24 cellular contexts compared by ENCODE assay signal in the genomic region with DNA sequence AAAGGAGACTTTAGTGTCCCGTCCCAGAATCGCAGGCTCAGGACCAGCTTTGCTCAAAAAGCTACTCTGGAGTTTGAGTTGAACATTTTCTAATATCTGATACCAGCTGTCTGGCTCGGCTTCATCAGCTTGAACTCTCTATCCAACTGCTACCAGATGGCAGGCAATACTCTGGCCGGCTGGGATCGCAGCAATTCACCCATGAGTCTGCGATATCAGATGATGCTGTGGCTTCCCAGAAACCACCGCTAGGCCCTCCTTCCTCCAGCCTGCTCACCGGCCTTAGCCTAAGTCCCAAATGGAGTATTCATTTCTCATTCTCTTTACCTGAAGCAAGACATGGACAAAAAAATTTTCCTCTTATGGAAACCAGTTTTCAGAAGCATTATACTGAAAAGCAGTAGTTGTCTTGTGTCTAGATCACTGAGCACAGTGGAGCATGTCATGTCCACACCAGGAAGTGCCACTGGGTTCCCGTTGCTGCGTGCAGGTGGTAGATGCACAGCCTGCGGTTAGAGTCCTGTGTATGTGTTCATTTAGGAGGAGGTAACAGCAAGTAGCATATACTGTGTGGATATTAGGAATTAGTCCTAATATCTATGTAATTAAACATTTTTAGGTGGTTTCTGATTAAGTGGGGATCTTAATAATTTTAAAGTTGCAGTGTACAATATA.
DNase-seq lines count a peak whose midpoint lies in the region; ATAC-seq and TF ChIP-seq lines count a peak whose summit lies in the region.
"Had no signal": no experiment of that assay in that cellular context is flagged by ENCODE, and none has a peak within 500 bp of the region (broad histone marks: within the 10 kb centered on the region; RNA-seq: fewer than 3 reads in every experiment).

No MANE protein-coding gene starts in this region.

- no peak overlapping the region for H2BK5ac ChIP-seq in neuronal stem cell (ENCODE audit: low read length)

- no peak overlapping the region for H2BK15ac ChIP-seq in neuronal stem cell (ENCODE audit: low read length)

- H3K9me3 Mint-ChIP-seq in CD4-positive, alpha-beta memory T cell: peaks cover 0 to 2% (median 0%) of the 10 kb centered on the region in 8 donors
- no peaks in the 10 kb centered on the region for H3K9me3 Mint-ChIP-seq in chondrocyte (ENCODE audit: low read depth)

- WGBS in neuronal stem cell (ENCODE audit: extremely low coverage in 2 of 2, insufficient read length in 2 of 2, insufficient replicate concordance in 1 of 2), 2 donors: no CpG with 5 or more reads among the region's 11 CpGs

- ATAC-seq in SK-N-SH treated with all-trans-retinoic acid at 6 μM for 48 hours: no peak; the same call in 2 of the 3 replicates
- ATAC-seq: T-cell had no signal

- TF ChIP-seq CTCF in chondrocyte (IDR thresholded peaks at IDR 0.05): no peak

- no peaks in the 10 kb centered on the region for H3K27me3 ChIP-seq in neuronal stem cell (ENCODE audit: control insufficient read depth in 3 of 3, insufficient read depth in 3 of 3, low read depth in 1 of 3, low read length in 3 of 3)
- H3K27me3 ChIP-seq in CD4-positive, alpha-beta memory T cell (ENCODE audit: insufficient read depth, low read length): no peaks in the 10 kb centered on the region
- H3K27me3 ChIP-seq: BLaER1 treated with 17β-estradiol and CSF1 and Interleukin-3, amounts not matched to agents 10 nM and 100 nM; MG63 had no signal

- H3K4me1 Mint-ChIP-seq in CD4-positive, alpha-beta memory T cell: no peaks in the 10 kb centered on the region
- H3K4me1 Mint-ChIP-seq in chondrocyte (ENCODE audit: low read depth): no peaks in the 10 kb centered on the region
- H3K4me1 Mint-ChIP-seq: CD8-positive, alpha-beta memory T cell; T-cell had no signal

- no peak overlapping the region for H4K91ac ChIP-seq in neuronal stem cell (ENCODE audit: low read depth, low read length, poor library complexity)

- no peak overlapping the region for H2BK120ac ChIP-seq in neuronal stem cell (ENCODE audit: low read depth, low read length)

- H3K4me2 ChIP-seq in neuronal stem cell (ENCODE audit: insufficient read depth, low read length, poor library complexity, severe bottlenecking): no peak overlapping the region
- H3K4me2 ChIP-seq: BLaER1 treated with 17β-estradiol and CSF1 and Interleukin-3, amounts not matched to agents 10 nM and 100 nM had no signal

- H3K4me3 Mint-ChIP-seq in CD4-positive, alpha-beta memory T cell: no peak overlapping the region
- no peak overlapping the region for H3K4me3 Mint-ChIP-seq in chondrocyte (ENCODE audit: unreplicated experiment)
- H3K4me3 Mint-ChIP-seq: CD8-positive, alpha-beta memory T cell; T-cell had no signal

- H3K18ac ChIP-seq in neuronal stem cell (ENCODE audit: low read length): no peak overlapping the region

- H4K8ac ChIP-seq in neuronal stem cell (ENCODE audit: low read depth, low read length): no peak overlapping the region

- no peak overlapping the region for H3K9ac ChIP-seq in neuronal stem cell (ENCODE audit: low read depth, low read length, poor library complexity)
- H3K9ac ChIP-seq: BLaER1 treated with 17β-estradiol and CSF1 and Interleukin-3, amounts not matched to agents 10 nM and 100 nM had no signal

- no peak overlapping the region for H2BK12ac ChIP-seq in neuronal stem cell (ENCODE audit: low read length)

- no peak overlapping the region for H3K14ac ChIP-seq in neuronal stem cell (ENCODE audit: low read length)

- no peak overlapping the region for H3K27ac Mint-ChIP-seq in CD4-positive, alpha-beta memory T cell
- H3K27ac Mint-ChIP-seq in chondrocyte (ENCODE audit: unreplicated experiment): no peak overlapping the region
- H3K27ac Mint-ChIP-seq: CD8-positive, alpha-beta memory T cell; T-cell had no signal

- peaks cover 0 to 2% of the 10 kb centered on the region in 2 donors for H3K4me1 ChIP-seq in neuronal stem cell (ENCODE audit: control insufficient read depth in 2 of 2, insufficient read depth in 1 of 2, low read depth in 1 of 2, low read length in 2 of 2)
- H3K4me1 ChIP-seq in CD4-positive, alpha-beta memory T cell (ENCODE audit: insufficient read depth, low read length): no peaks in the 10 kb centered on the region
- H3K4me1 ChIP-seq: BLaER1 treated with 17β-estradiol and CSF1 and Interleukin-3, amounts not matched to agents 10 nM and 100 nM had no signal

- no peaks in the 10 kb centered on the region for H3K9me3 ChIP-seq in neuronal stem cell (replicated peaks in 1 of 2; ENCODE audit: control insufficient read depth in 2 of 2, insufficient read depth in 1 of 2, low read depth in 1 of 2, low read length in 2 of 2)
- no peaks in the 10 kb centered on the region for H3K9me3 ChIP-seq in CD4-positive, alpha-beta memory T cell (ENCODE audit: control insufficient read depth in 1 of 2, low read length in 2 of 2)
- H3K9me3 ChIP-seq: BLaER1 treated with 17β-estradiol and CSF1 and Interleukin-3, amounts not matched to agents 10 nM and 100 nM; MG63 had no signal

- H3K23ac ChIP-seq in neuronal stem cell (ENCODE audit: low read depth, low read length, poor library complexity): no peak overlapping the region

- intact Hi-C loops in CD4-positive, alpha-beta memory T cell (cut with micrococcal nuclease): no loop called here

- no peak overlapping the region for H3K4me3 ChIP-seq in neuronal stem cell (ENCODE audit: low read length in 2 of 2)
- H3K4me3 ChIP-seq in CD4-positive, alpha-beta memory T cell (ENCODE audit: low read length in 2 of 2): no peak overlapping the region
- H3K4me3 ChIP-seq: BLaER1 treated with 17β-estradiol and CSF1 and Interleukin-3, amounts not matched to agents 10 nM and 100 nM; MG63 had no signal

- POLR2A ChIA-PET in CD4-positive, alpha-beta memory T cell (lab: Charles Lee; ENCODE audit: partially characterized antibody): no interaction called here

- DNase-seq in DMS 273 treated with DMSO at 0.1 percent for 48 hours (lab: John Stamatoyannopoulos, UW): peak; percentile 1
- peak; percentile 83 for DNase-seq in NCI-H524 treated with DMSO at 0.1 percent for 48 hours (lab: John Stamatoyannopoulos, UW)
- no peak for DNase-seq in neuronal stem cell (ENCODE audit: low spot score)
- DNase-seq in CD4-positive, alpha-beta memory T cell: no peak
- no peak for DNase-seq in chondrocyte (ENCODE audit: low spot score)
- DNase-seq in activated naive CD4-positive, alpha-beta T cell treated with anti-CD3 and anti-CD28 coated beads, Interleukin-2, amount 50 U/mL, for 16 hours: no peak
- no peak for DNase-seq in NK-92 (lab: John Stamatoyannopoulos, UW; ENCODE audit: unreplicated experiment)
- DNase-seq: 8988T; Calu3; CD8-positive, alpha-beta memory T cell; DMS53; GF-D8; Kasumi-1; MG63; NCI-H1417 treated with DMSO at 0.1 percent for 48 hours; NCI-H1930; NCI-H345; NCI-H526; NK-92 treated with Interleukin-12 subunit alpha and Interleukin-12 subunit beta, amount 100 ng/mL, for 24 hours; SHP77 treated with DMSO at 0.1 percent for 48 hours; T-cell had no signal

- H3K36me3 ChIP-seq in neuronal stem cell (replicated peaks in 1 of 2; ENCODE audit: control insufficient read depth in 2 of 2, insufficient read depth in 2 of 2, low read length in 2 of 2): no peaks in the 10 kb centered on the region
- H3K36me3 ChIP-seq in CD4-positive, alpha-beta memory T cell (ENCODE audit: insufficient read depth, low read length): no peaks in the 10 kb centered on the region
- H3K36me3 ChIP-seq: BLaER1 treated with 17β-estradiol and CSF1 and Interleukin-3, amounts not matched to agents 10 nM and 100 nM; MG63 had no signal

- no peaks in the 10 kb centered on the region for H3K27me3 Mint-ChIP-seq in CD4-positive, alpha-beta memory T cell
- H3K27me3 Mint-ChIP-seq in chondrocyte (ENCODE audit: low read depth): no peaks in the 10 kb centered on the region
- H3K27me3 Mint-ChIP-seq: CD8-positive, alpha-beta memory T cell; T-cell had no signal

- CTCF ChIA-PET in CD4-positive, alpha-beta memory T cell (lab: Charles Lee; ENCODE audit: partially characterized antibody): no interaction called here

- H2AFZ ChIP-seq in neuronal stem cell (ENCODE audit: low read length): peak overlapping the region; percentile 51

- H3K36me3 Mint-ChIP-seq in CD4-positive, alpha-beta memory T cell: no peaks in the 10 kb centered on the region
- H3K36me3 Mint-ChIP-seq in chondrocyte (ENCODE audit: low read depth): no peaks in the 10 kb centered on the region
- H3K36me3 Mint-ChIP-seq: CD8-positive, alpha-beta memory T cell; T-cell had no signal

- no peak overlapping the region for H3K27ac ChIP-seq in neuronal stem cell (replicated peaks; ENCODE audit: low read length)
- no peak overlapping the region for H3K27ac ChIP-seq in CD4-positive, alpha-beta memory T cell (ENCODE audit: low read depth, low read length)
- H3K27ac ChIP-seq: BLaER1 treated with 17β-estradiol and CSF1 and Interleukin-3, amounts not matched to agents 10 nM and 100 nM; RWPE1 had no signal

- H3K79me1 ChIP-seq in neuronal stem cell (ENCODE audit: low read depth, low read length): no peaks in the 10 kb centered on the region

- no peak overlapping the region for H3K4ac ChIP-seq in neuronal stem cell (ENCODE audit: low read length)

- peak overlapping the region; percentile 11 for H2AK5ac ChIP-seq in neuronal stem cell (ENCODE audit: low read depth, low read length)

TF ChIP-seq in SK-N-SH treated with all-trans-retinoic acid at 6 μM for 48 hours, 23 proteins besides CTCF, POLR2A, EP300 and RAD21 (continues in another document):
- TF ChIP-seq, protein P1, sequence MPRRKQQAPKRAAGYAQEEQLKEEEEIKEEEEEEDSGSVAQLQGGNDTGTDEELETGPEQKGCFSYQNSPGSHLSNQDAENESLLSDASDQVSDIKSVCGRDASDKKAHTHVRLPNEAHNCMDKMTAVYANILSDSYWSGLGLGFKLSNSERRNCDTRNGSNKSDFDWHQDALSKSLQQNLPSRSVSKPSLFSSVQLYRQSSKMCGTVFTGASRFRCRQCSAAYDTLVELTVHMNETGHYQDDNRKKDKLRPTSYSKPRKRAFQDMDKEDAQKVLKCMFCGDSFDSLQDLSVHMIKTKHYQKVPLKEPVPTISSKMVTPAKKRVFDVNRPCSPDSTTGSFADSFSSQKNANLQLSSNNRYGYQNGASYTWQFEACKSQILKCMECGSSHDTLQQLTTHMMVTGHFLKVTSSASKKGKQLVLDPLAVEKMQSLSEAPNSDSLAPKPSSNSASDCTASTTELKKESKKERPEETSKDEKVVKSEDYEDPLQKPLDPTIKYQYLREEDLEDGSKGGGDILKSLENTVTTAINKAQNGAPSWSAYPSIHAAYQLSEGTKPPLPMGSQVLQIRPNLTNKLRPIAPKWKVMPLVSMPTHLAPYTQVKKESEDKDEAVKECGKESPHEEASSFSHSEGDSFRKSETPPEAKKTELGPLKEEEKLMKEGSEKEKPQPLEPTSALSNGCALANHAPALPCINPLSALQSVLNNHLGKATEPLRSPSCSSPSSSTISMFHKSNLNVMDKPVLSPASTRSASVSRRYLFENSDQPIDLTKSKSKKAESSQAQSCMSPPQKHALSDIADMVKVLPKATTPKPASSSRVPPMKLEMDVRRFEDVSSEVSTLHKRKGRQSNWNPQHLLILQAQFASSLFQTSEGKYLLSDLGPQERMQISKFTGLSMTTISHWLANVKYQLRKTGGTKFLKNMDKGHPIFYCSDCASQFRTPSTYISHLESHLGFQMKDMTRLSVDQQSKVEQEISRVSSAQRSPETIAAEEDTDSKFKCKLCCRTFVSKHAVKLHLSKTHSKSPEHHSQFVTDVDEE (CRISPR knock-in tag; IDR thresholded peaks at IDR 0.05): peak; percentile 41; the same call in 1 of the 2 replicates
- no peak for TF ChIP-seq ZNF8 (CRISPR knock-in tag; IDR thresholded peaks at IDR 0.05)
- TF ChIP-seq TOX (CRISPR knock-in tag; IDR thresholded peaks at IDR 0.05; ENCODE audit: borderline replicate concordance): no peak

Comparison
In these comparisons a context has a peak if more than half of its experiments do, and no peak if none do; other contexts are left out.
1. DNase-seq: peak in DMS 273 treated with DMSO at 0.1 percent for 48 hours (single experiment) and NCI-H524 treated with DMSO at 0.1 percent for 48 hours (single experiment); none in neuronal stem cell (single experiment), CD4-positive, alpha-beta memory T cell (0 of 5), chondrocyte (single experiment), activated naive CD4-positive, alpha-beta T cell treated with anti-CD3 and anti-CD28 coated beads, Interleukin-2, amount 50 U/mL, for 16 hours (single experiment) and NK-92 (single experiment).